ENCODE assay signal across 28 cellular contexts in the genomic region with DNA sequence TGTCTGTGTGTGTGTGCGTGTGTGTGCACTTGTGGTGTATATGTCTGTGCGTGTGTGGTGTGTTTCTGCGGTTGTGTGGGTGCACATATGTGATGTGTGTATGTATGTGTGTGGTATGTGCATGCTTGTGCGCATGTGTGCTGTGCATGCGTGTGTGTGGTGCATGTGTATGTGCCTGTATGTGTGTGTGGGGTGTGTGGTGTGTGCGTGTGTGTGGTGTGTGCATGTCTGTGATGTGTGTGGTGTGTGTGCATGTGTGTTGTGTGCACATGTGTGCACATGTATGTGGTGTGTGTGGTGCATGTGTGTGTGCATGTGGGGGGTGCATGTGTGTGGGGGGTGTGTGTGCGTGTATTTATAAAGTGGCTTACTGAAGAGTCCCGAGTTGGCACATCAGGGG. TPM values are rescaled to one million over a fixed set of nuclear protein-coding genes. Genes with fewer than 3 reads are reported as not detected.
"Had no signal": no experiment of that assay in that cellular context is flagged by ENCODE, and none has a peak within 500 bp of the region (broad histone marks: within the 10 kb centered on the region; RNA-seq: fewer than 3 reads in every experiment).

No MANE protein-coding gene starts in this region.

- H3K9me3 Mint-ChIP-seq: activated CD4-positive, alpha-beta T cell treated with anti-CD3 and anti-CD28 coated beads, Interleukin-2, amount 10 ng/mL, durations not matched to agents 7 days and 5 days; activated naive CD4-positive, alpha-beta T cell treated with anti-CD3 and anti-CD28 coated beads, Interleukin-2, amount 50 U/mL, for 72 hours; activated T-helper 17 cell treated with anti-CD3 and anti-CD28 coated beads, Interleukin-2, amount 50 U/mL, for 72 hours; memory B cell; neural crest cell; stimulated activated naive B cell treated with anti-CD40 and anti-IgM and Interleukin-4, amounts not matched to agents 10 μg/mL and 1 μg/mL and 100 μg/mL, for 72 hours; T-helper 1 cell treated with Interleukin-12 subunit alpha and Interleukin-12 subunit beta and Interleukin-4 antibody, amounts not matched to agents 30 μg/mL and 1 μg/mL, for 36 hours had no signal

- H3K4me3 ChIP-seq: breast epithelium, coronary artery, heart right ventricle, thyroid gland had no signal

- H3K27me3 ChIP-seq: breast epithelium, heart right ventricle, thyroid gland had no signal

- ATAC-seq: activated CD8-positive, alpha-beta T cell treated with anti-CD3 and anti-CD28 coated beads, Interleukin-2, amount 10 ng/mL, durations not matched to agents 7 days and 5 days; activated naive CD4-positive, alpha-beta T cell treated with anti-CD3 and anti-CD28 coated beads, Interleukin-2, amount 50 U/mL, for 72 hours; activated T-helper 17 cell treated with anti-CD3 and anti-CD28 coated beads, Interleukin-2, amount 50 U/mL, for 72 hours; stimulated activated naive B cell treated with anti-CD40 and anti-IgM and Interleukin-4, amounts not matched to agents 10 μg/mL and 1 μg/mL and 100 μg/mL, for 72 hours had no signal

- H3K9me3 ChIP-seq: breast epithelium, heart right ventricle, thyroid gland had no signal

- H3K4me1 Mint-ChIP-seq: activated CD4-positive, alpha-beta T cell treated with anti-CD3 and anti-CD28 coated beads, Interleukin-2, amount 10 ng/mL, durations not matched to agents 7 days and 5 days; activated T-helper 17 cell treated with anti-CD3 and anti-CD28 coated beads, Interleukin-2, amount 50 U/mL, for 72 hours; stimulated activated naive B cell treated with anti-CD40 and anti-IgM and Interleukin-4, amounts not matched to agents 10 μg/mL and 1 μg/mL and 100 μg/mL, for 72 hours had no signal

- H3K36me3 Mint-ChIP-seq: activated naive CD4-positive, alpha-beta T cell treated with anti-CD3 and anti-CD28 coated beads, Interleukin-2, amount 50 U/mL, for 72 hours had no signal

- H3K27me3 Mint-ChIP-seq: activated CD4-positive, alpha-beta T cell treated with anti-CD3 and anti-CD28 coated beads, Interleukin-2, amount 10 ng/mL, durations not matched to agents 7 days and 5 days; activated T-helper 17 cell treated with anti-CD3 and anti-CD28 coated beads, Interleukin-2, amount 50 U/mL, for 72 hours; stimulated activated naive B cell treated with anti-CD40 and anti-IgM and Interleukin-4, amounts not matched to agents 10 μg/mL and 1 μg/mL and 100 μg/mL, for 72 hours had no signal

- H3K27ac Mint-ChIP-seq: activated CD8-positive, alpha-beta T cell treated with anti-CD3 and anti-CD28 coated beads, Interleukin-2, amount 10 ng/mL, durations not matched to agents 7 days and 5 days; activated naive CD4-positive, alpha-beta T cell treated with anti-CD3 and anti-CD28 coated beads, Interleukin-2, amount 50 U/mL, for 72 hours; activated T-helper 17 cell treated with anti-CD3 and anti-CD28 coated beads, Interleukin-2, amount 50 U/mL, for 72 hours; memory B cell; progenitor cell of endocrine pancreas; stimulated activated naive B cell treated with anti-CD40 and anti-IgM and Interleukin-4, amounts not matched to agents 10 μg/mL and 1 μg/mL and 100 μg/mL, for 72 hours; T-helper 1 cell treated with Interleukin-12 subunit alpha and Interleukin-12 subunit beta and Interleukin-4 antibody, amounts not matched to agents 30 μg/mL and 1 μg/mL, for 36 hours had no signal

- H3K27ac ChIP-seq: breast epithelium, coronary artery, heart right ventricle, thyroid gland, WERI-Rb-1 had no signal

- H3K36me3 ChIP-seq: breast epithelium, thyroid gland had no signal

- H3K4me1 ChIP-seq: breast epithelium, heart right ventricle, thyroid gland had no signal

- FAIRE-seq: astrocyte had no signal

- H3K4me3 Mint-ChIP-seq: activated CD4-positive, alpha-beta T cell treated with anti-CD3 and anti-CD28 coated beads, Interleukin-2, amount 10 ng/mL, durations not matched to agents 7 days and 5 days; activated CD8-positive, alpha-beta T cell treated with anti-CD3 and anti-CD28 coated beads, Interleukin-2, amount 10 ng/mL, durations not matched to agents 7 days and 5 days; activated T-helper 17 cell treated with anti-CD3 and anti-CD28 coated beads, Interleukin-2, amount 50 U/mL, for 72 hours; memory B cell; neural crest cell; stimulated activated naive B cell treated with anti-CD40 and anti-IgM and Interleukin-4, amounts not matched to agents 10 μg/mL and 1 μg/mL and 100 μg/mL, for 72 hours; T-helper 1 cell treated with Interleukin-12 subunit alpha and Interleukin-12 subunit beta and Interleukin-4 antibody, amounts not matched to agents 30 μg/mL and 1 μg/mL, for 36 hours had no signal

- DNase-seq: activated CD4-positive, alpha-beta T cell treated with anti-CD3 and anti-CD28 coated beads, Interleukin-2, amount 10 ng/mL, durations not matched to agents 7 days and 5 days; activated CD4-positive, CD25-positive, alpha-beta regulatory T cell treated with anti-CD3 and anti-CD28 coated beads, Interleukin-2, amount 50 U/mL, for 72 hours; activated CD8-positive, alpha-beta T cell treated with anti-CD3 and anti-CD28 coated beads, Interleukin-2, amount 10 ng/mL, durations not matched to agents 7 days and 5 days; activated T-cell treated with anti-CD3 and anti-CD28 coated beads, Interleukin-2, amount 50 U/mL, for 1 hour; heart right ventricle; islet precursor cell; left cardiac atrium; retina; stimulated activated CD4-positive, alpha-beta T cell treated with anti-CD3 and anti-CD28 coated beads, Interleukin-2, amount 100 ng/mL, for 48 hours; stimulated activated CD8-positive, alpha-beta memory T cell treated with anti-CD3 and anti-CD28 coated beads, Interleukin-4, amount 100 ng/mL, for 48 hours; stimulated activated naive B cell treated with anti-CD40 and anti-IgM and Interleukin-4, amounts not matched to agents 10 μg/mL and 1 μg/mL and 100 μg/mL, for 72 hours; thyroid gland; WERI-Rb-1 had no signal

RNA-seq across cellular contexts. Expression of gene DNAI2, which starts 23.0 kb away (rescaled TPM):
- total RNA-seq: astrocyte, breast epithelium, epithelial cell of proximal tubule, fibroblast of villous mesenchyme, left cardiac atrium, myocyte, neural crest cell, osteoblast, progenitor cell of endocrine pancreas, ureter had no signal
- polyA plus RNA-seq: adipose tissue, heart right ventricle had no signal
